ENCODE assay signal across 8 cellular contexts in the genomic region with DNA sequence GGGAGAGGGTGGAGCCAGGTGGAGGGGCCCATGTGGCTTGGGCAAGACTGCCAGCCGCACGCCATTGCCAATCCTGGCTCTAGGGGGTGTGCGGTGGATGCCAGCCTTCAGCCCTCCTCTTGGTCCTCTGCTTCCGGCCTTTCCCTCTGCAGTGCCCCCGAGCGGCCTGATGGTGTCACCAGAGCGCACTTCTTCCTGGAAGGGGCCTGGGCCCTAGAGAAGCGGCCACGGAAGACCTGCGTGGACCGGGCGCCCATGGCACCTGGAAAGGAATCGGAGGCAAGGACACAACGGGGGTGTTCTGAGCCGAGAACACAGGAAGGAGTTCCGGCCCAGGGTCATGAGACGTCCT.
DNase-seq lines count a peak whose midpoint lies in the region; TF ChIP-seq lines count a peak whose summit lies in the region.

No MANE protein-coding gene starts in this region.

- peak in 2 of 3 experiments; percentile 2 to 9 for DNase-seq in activated CD8-positive, alpha-beta memory T cell treated with anti-CD3 and anti-CD28 coated beads for 48 hours (ENCODE audit: low read depth in 2 of 3, low spot score in 2 of 3)
- no peak for DNase-seq in activated CD8-positive, alpha-beta memory T cell treated with anti-CD3 and anti-CD28 coated beads, Interleukin-2, amount 50 U/mL, for 4 hours
- peak; percentile 38 for DNase-seq in HFF-Myc (ENCODE audit: extremely low read depth, low read depth)
- no peak for DNase-seq in LNCaP clone FGC (ENCODE audit: low read depth)
- DNase-seq in SHP77 (lab: John Stamatoyannopoulos, UW): peak; percentile 53 to 66
- peak; percentile 82 for DNase-seq in kidney tubule cell (ENCODE audit: low spot score)
- peak; percentile 15 to 25 for DNase-seq in stimulated activated CD8-positive, alpha-beta memory T cell treated with anti-CD3 and anti-CD28 coated beads, Interleukin-15, amount 100 ng/mL, for 48 hours (ENCODE audit: low read depth in 2 of 2)

- peak overlapping the region; percentile 65 for H3K27ac ChIP-seq in cingulate gyrus (ENCODE audit: low read depth, low read length)

- peak; percentile 89 for TF ChIP-seq CTCF in HFF-Myc (IDR thresholded peaks at IDR 0.05; ENCODE audit: low read depth, low read length, missing control alignments)
- peak; percentile 87 for TF ChIP-seq CTCF in LNCaP clone FGC (IDR thresholded peaks at IDR 0.05; ENCODE audit: control insufficient read depth, extremely low read depth, insufficient read depth)

- H3K4me3 ChIP-seq in HFF-Myc (replicated peaks; ENCODE audit: low read depth, low read length) (no peak overlapping the region), LNCaP clone FGC (ENCODE audit: low read depth, low read length) (no peak overlapping the region)

Comparison
In these comparisons a context has a peak if more than half of its experiments do, and no peak if none do; other contexts are left out.
1. DNase-seq: peak in activated CD8-positive, alpha-beta memory T cell treated with anti-CD3 and anti-CD28 coated beads for 48 hours (2 of 3), HFF-Myc (single experiment), SHP77 (2 of 2), kidney tubule cell (single experiment) and stimulated activated CD8-positive, alpha-beta memory T cell treated with anti-CD3 and anti-CD28 coated beads, Interleukin-15, amount 100 ng/mL, for 48 hours (2 of 2); none in activated CD8-positive, alpha-beta memory T cell treated with anti-CD3 and anti-CD28 coated beads, Interleukin-2, amount 50 U/mL, for 4 hours (single experiment) and LNCaP clone FGC (single experiment).